Comparison of ENCODE assay signal across 8 cellular contexts in genomic region chr22:42512273-42512990, GRCh38. TPM values are rescaled to one million over a fixed set of nuclear protein-coding genes. Genes with fewer than 3 reads are reported as not detected.
A peak's percentile ranks its signal among the peaks of the same experiment; 100 is the strongest.
DNase-seq lines count a peak whose midpoint lies in the region; ATAC-seq and TF ChIP-seq lines count a peak whose summit lies in the region.
"Not testable (repeated sequence)": the region's sequence is repeated elsewhere in the genome, so short reads cannot be mapped to it uniquely, and the experiment has no call there.

No MANE protein-coding gene starts in this region.

- H3K27me3 ChIP-seq in BJ (ENCODE audit: control insufficient read depth, insufficient read depth, low read length); H7 (ENCODE audit: control insufficient read depth, insufficient read depth, low read length); WERI-Rb-1 (ENCODE audit: insufficient read depth, low read depth, severe bottlenecking); psoas muscle (ENCODE audit: insufficient read depth in 3 of 3, low read length in 2 of 3): not testable (repeated sequence)

- not testable (repeated sequence) for H3K4me3 ChIP-seq in BJ (ENCODE audit: low read depth, low read length); H7 (ENCODE audit: insufficient read depth, low read depth, low read length); WERI-Rb-1 (ENCODE audit: low read depth, low read length); psoas muscle

- H3K9me3 Mint-ChIP-seq in chondrocyte (ENCODE audit: low read depth); glutamatergic neuron (ENCODE audit: unreplicated experiment): not testable (repeated sequence)

- POLR2A ChIA-PET in BJ (lab: Charles Lee), result interaction anchor here (0.6 kb wide), 1 partner anchor 101 kb away, joined by 3 read pairs; no protein-coding TSS in a partner anchor

- H3K4me1 Mint-ChIP-seq in chondrocyte (ENCODE audit: low read depth); glutamatergic neuron (ENCODE audit: low read depth, unreplicated experiment): not testable (repeated sequence)

- CTCF ChIA-PET in BJ (lab: Yijun Ruan, JAX), result not testable (repeated sequence)

- not testable (repeated sequence) for H3K4me3 Mint-ChIP-seq in chondrocyte (ENCODE audit: unreplicated experiment); glutamatergic neuron (ENCODE audit: unreplicated experiment)

- peaks cover 11% of the 10 kb centered on the region for H3K36me3 Mint-ChIP-seq in chondrocyte (ENCODE audit: low read depth)
- H3K36me3 Mint-ChIP-seq in glutamatergic neuron (ENCODE audit: unreplicated experiment), result not testable (repeated sequence)

- peak; percentile 24; the same call in 1 of the 2 replicates for TF ChIP-seq CTCF in BJ (IDR thresholded peaks at IDR 0.05; ENCODE audit: insufficient read depth, low read depth, low read length)
- peak; percentile 34; the same call in 1 of the 2 replicates for TF ChIP-seq CTCF in WERI-Rb-1 (IDR thresholded peaks at IDR 0.05; ENCODE audit: low read depth, low read length)
- TF ChIP-seq CTCF in chondrocyte (IDR thresholded peaks at IDR 0.05), result peak; percentile 60
- peak; percentile 24 for TF ChIP-seq CTCF in glutamatergic neuron (IDR thresholded peaks at IDR 0.05; ENCODE audit: partially characterized antibody, unreplicated experiment)
- TF ChIP-seq CTCF in psoas muscle (IDR thresholded peaks at IDR 0.05), result peak; percentile 22

- not testable (repeated sequence) for H3K27ac Mint-ChIP-seq in chondrocyte (ENCODE audit: unreplicated experiment); glutamatergic neuron (ENCODE audit: unreplicated experiment)

- intact Hi-C loops in psoas muscle (cut with DNase I), result not testable (repeated sequence)

- not testable (repeated sequence) for DNase-seq in BJ (ENCODE audit: low read depth); chondrocyte (ENCODE audit: low spot score); left lobe of liver (ENCODE audit: low spot score); psoas muscle
- DNase-seq in H7 (peak; percentile 71), NCI-H2227 (lab: John Stamatoyannopoulos, UW; ENCODE audit: unreplicated experiment) (peak; percentile 70), WERI-Rb-1 (peak; percentile 68), glutamatergic neuron (peak; percentile 61)

- ATAC-seq in left lobe of liver, result peak; percentile 37
- ATAC-seq in psoas muscle, result not testable (repeated sequence)

- H3K9me3 ChIP-seq in WERI-Rb-1 (ENCODE audit: severe bottlenecking); psoas muscle: not testable (repeated sequence)

- not testable (repeated sequence) for H3K27ac ChIP-seq in WERI-Rb-1, psoas muscle

- WGBS in psoas muscle, 3 donors, result 70 to 74% (median 73%) methylated on average over 10 to 22 of the region's 22 CpGs

- not testable (repeated sequence) for H3K4me1 ChIP-seq in psoas muscle

- H3K36me3 ChIP-seq in BJ (ENCODE audit: control insufficient read depth, insufficient read depth, low read length) (peaks cover 11% of the 10 kb centered on the region), psoas muscle (ENCODE audit: insufficient read depth in 1 of 2, low read depth in 1 of 2) (peaks cover 9 to 43% of the 10 kb centered on the region in 2 donors)
- not testable (repeated sequence) for H3K36me3 ChIP-seq in H7 (replicated peaks; ENCODE audit: control insufficient read depth, insufficient read depth, low read length); WERI-Rb-1

- H3K27me3 Mint-ChIP-seq in chondrocyte (ENCODE audit: low read depth); glutamatergic neuron (ENCODE audit: unreplicated experiment): not testable (repeated sequence)

RNA-seq across cellular contexts. Expression of gene RRP7A, which starts 7.2 kb away (rescaled TPM):
- polyA plus RNA-seq in BJ (2011; rRNA removed) (35.3 and 42.3 TPM in 2 replicates), psoas muscle (10 to 100 TPM in 2 of 3 donors, 1 to 10 TPM in 1; 5.7 to 34.8 (median 23.7) TPM)
- polyA minus RNA-seq in BJ (2011; rRNA and poly(A)+ RNA removed), result 13.3 and 17.3 TPM in 2 replicates
- 33.1 and 39.3 TPM in 2 replicates for total RNA-seq in H7 (2014; rRNA removed; shearing (Covaris generic))
- total RNA-seq in chondrocyte (33.8 to 39.3 TPM (median 34.8 TPM) in 3 replicates), glutamatergic neuron (ENCODE audit: unreplicated experiment) (35.1 TPM), left lobe of liver (10.5 TPM), psoas muscle (10 to 100 TPM; 31.8 to 34.1 (median 32.3) TPM)

RNA-seq across cellular contexts. Expression of gene SERHL2, which starts 41.3 kb away (rescaled TPM):
- 6.1 and 6.6 TPM in 2 replicates for polyA plus RNA-seq in BJ (2011; rRNA removed)
- polyA minus RNA-seq in BJ (2011; rRNA and poly(A)+ RNA removed), result 0.72 and 2.1 TPM in 2 replicates
- total RNA-seq in H7 (2014; rRNA removed; shearing (Covaris generic)), result 2.6 and 7.5 TPM in 2 replicates
- total RNA-seq in chondrocyte, result 2.8 to 4.0 TPM (median 3.5 TPM) in 3 replicates
- 4.4 TPM for total RNA-seq in glutamatergic neuron (ENCODE audit: unreplicated experiment)
- 0.60 TPM for total RNA-seq in left lobe of liver
- 1 to 10 TPM in 2 of 4 donors, under 1 TPM in 2; 0.82 to 1.6 (median 0.97) TPM for total RNA-seq in psoas muscle
- 1 to 10 TPM in 2 of 3 donors, under 1 TPM in 1; 0.96 to 1.5 (median 1.1) TPM for polyA plus RNA-seq in psoas muscle
